In the genomic region with DNA sequence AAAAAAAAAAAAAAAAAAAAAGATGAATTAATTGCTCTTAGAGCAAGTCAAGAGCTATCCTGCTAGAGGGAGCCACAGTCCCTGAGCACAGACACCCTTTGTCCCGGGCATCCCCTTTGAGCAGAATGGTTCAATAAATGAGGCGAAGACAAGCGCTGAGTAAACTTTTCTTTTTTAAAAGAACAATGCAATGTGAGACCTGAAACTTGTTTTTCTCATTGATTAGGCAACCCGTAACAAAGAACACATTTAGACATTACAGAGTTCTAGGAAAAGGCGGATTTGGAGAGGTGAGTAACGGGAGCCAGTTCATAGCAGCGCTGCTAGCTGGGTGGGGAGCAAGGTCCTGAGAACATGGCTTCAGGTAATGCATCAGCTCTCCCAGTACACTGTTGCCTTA, we compare ENCODE assay signal across 10 cellular contexts. TPM values are rescaled to one million over a fixed set of nuclear protein-coding genes. Genes with fewer than 3 reads are reported as not detected.
DNase-seq lines count a peak whose midpoint lies in the region; ATAC-seq and TF ChIP-seq lines count a peak whose summit lies in the region.
"Had no signal": no experiment of that assay in that cellular context is flagged by ENCODE, and none has a peak within 500 bp of the region (broad histone marks: within the 10 kb centered on the region; RNA-seq: fewer than 3 reads in every experiment).

No MANE protein-coding gene starts in this region.

- no peaks in the 10 kb centered on the region for H3K27me3 ChIP-seq in upper lobe of right lung
- H3K27me3 ChIP-seq in effector memory CD4-positive, alpha-beta T cell (replicated peaks; ENCODE audit: control insufficient read depth, insufficient read depth, low read length, poor library complexity, severe bottlenecking) = no peaks in the 10 kb centered on the region

- ATAC-seq in upper lobe of right lung = no peak
- ATAC-seq in GM19467 (IDR thresholded peaks at IDR 0.05; ENCODE audit: unreplicated experiment) = no peak
- no peak for ATAC-seq in GM18867 (IDR thresholded peaks at IDR 0.05; ENCODE audit: unreplicated experiment)

- DNase-seq in stimulated activated CD4-positive, alpha-beta T cell treated with anti-CD3 and anti-CD28 coated beads, Interleukin-4, amount 100 ng/mL, for 24 hours = peak; percentile 23
- DNase-seq in stimulated activated CD4-positive, alpha-beta T cell treated with anti-CD3 and anti-CD28 coated beads, Interleukin-2, amount 100 ng/mL, for 48 hours = no peak
- peak; percentile 32 for DNase-seq in RPMI8226
- DNase-seq in fibroblast of villous mesenchyme (ENCODE audit: low read depth) = no peak
- DNase-seq in upper lobe of right lung = no peak
- DNase-seq in effector memory CD4-positive, alpha-beta T cell = no peak
- DNase-seq: GDM1 had no signal

- no peaks in the 10 kb centered on the region for H3K36me3 ChIP-seq in upper lobe of right lung
- no peaks in the 10 kb centered on the region for H3K36me3 ChIP-seq in effector memory CD4-positive, alpha-beta T cell (ENCODE audit: control insufficient read depth, insufficient read depth, low read length)

- peaks cover 4% of the 10 kb centered on the region for H3K4me1 ChIP-seq in upper lobe of right lung
- no peaks in the 10 kb centered on the region for H3K4me1 ChIP-seq in effector memory CD4-positive, alpha-beta T cell (ENCODE audit: control insufficient read depth, insufficient read depth, low read length, poor library complexity, severe bottlenecking)

- no peak overlapping the region for H3K27ac ChIP-seq in upper lobe of right lung
- no peak overlapping the region for H3K27ac ChIP-seq in effector memory CD4-positive, alpha-beta T cell (ENCODE audit: insufficient read depth, low read length, poor library complexity, severe bottlenecking)
- H3K27ac ChIP-seq: HL-60 had no signal

- intact Hi-C loops in upper lobe of right lung (cut with DNase I) = no loop called here

- H3K4me3 ChIP-seq in fibroblast of villous mesenchyme (ENCODE audit: low read depth, low read length) (no peak overlapping the region), upper lobe of right lung (no peak overlapping the region)
- H3K4me3 ChIP-seq in effector memory CD4-positive, alpha-beta T cell (ENCODE audit: insufficient read depth, low read depth, low read length, poor library complexity, severe bottlenecking) = no peak overlapping the region

- peak; percentile 29 for TF ChIP-seq CTCF in fibroblast of villous mesenchyme (IDR thresholded peaks at IDR 0.05; ENCODE audit: insufficient read depth, low read depth, low read length)
- peak; percentile 20 for TF ChIP-seq CTCF in upper lobe of right lung (IDR thresholded peaks at IDR 0.05)

- H3K9me3 ChIP-seq in upper lobe of right lung = no peaks in the 10 kb centered on the region
- no peaks in the 10 kb centered on the region for H3K9me3 ChIP-seq in effector memory CD4-positive, alpha-beta T cell (ENCODE audit: control insufficient read depth, low read length)

RNA-seq across cellular contexts. Expression of gene GRK4, which starts 46.1 kb away (rescaled TPM):
- total RNA-seq in fibroblast of villous mesenchyme (6.4 and 7.3 TPM in 2 replicates), upper lobe of right lung (8.0 TPM)

RNA-seq across cellular contexts. Expression of gene NOP14, which starts 46.2 kb away (rescaled TPM):
- 19.3 and 26.3 TPM in 2 replicates for total RNA-seq in fibroblast of villous mesenchyme
- total RNA-seq in upper lobe of right lung = 21.4 TPM

Comparison
In these comparisons a context has a peak if more than half of its experiments do, and no peak if none do; other contexts are left out.
1. DNase-seq: peak in stimulated activated CD4-positive, alpha-beta T cell treated with anti-CD3 and anti-CD28 coated beads, Interleukin-4, amount 100 ng/mL, for 24 hours (single experiment) and RPMI8226 (single experiment); none in stimulated activated CD4-positive, alpha-beta T cell treated with anti-CD3 and anti-CD28 coated beads, Interleukin-2, amount 100 ng/mL, for 48 hours (0 of 2), fibroblast of villous mesenchyme (single experiment), upper lobe of right lung (single experiment) and effector memory CD4-positive, alpha-beta T cell (0 of 3).